8 cellular contexts compared by ENCODE assay signal in the genomic region with DNA sequence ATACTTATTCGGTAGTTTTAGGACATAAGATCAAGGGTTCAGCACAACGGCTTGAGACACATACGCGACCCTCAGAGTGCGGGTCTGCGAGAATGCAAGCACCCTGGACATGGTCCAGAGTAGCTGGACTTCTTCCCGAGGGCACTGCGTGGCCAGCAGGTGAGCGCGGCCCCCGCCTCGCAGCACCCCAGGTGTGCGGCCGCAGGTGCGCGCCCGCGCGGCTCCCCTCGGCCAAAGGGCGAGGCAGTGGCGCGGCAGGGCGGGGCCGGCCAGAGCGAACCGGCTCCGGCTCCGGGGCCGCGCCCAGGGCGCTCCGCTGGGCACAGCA. TPM values are rescaled to one million over a fixed set of nuclear protein-coding genes. Genes with fewer than 3 reads are reported as not detected.
A peak's percentile ranks its signal among the peaks of the same experiment; 100 is the strongest.
DNase-seq lines count a peak whose midpoint lies in the region; ATAC-seq and TF ChIP-seq lines count a peak whose summit lies in the region.

No MANE protein-coding gene starts in this region.

- H3K9me3 ChIP-seq in right atrium auricular region: no peaks in the 10 kb centered on the region
- no peaks in the 10 kb centered on the region for H3K9me3 ChIP-seq in mesodermal cell (ENCODE audit: control insufficient read depth, low read length)

- no peaks in the 10 kb centered on the region for H3K36me3 Mint-ChIP-seq in brain

- peaks cover 0 to 20% of the 10 kb centered on the region in 2 donors for H3K4me1 ChIP-seq in right atrium auricular region
- peaks cover 2% of the 10 kb centered on the region for H3K4me1 ChIP-seq in mesodermal cell (ENCODE audit: control insufficient read depth, insufficient read depth, low read length, poor library complexity, severe bottlenecking)

- CTCF ChIA-PET in GM10248 (lab: Yijun Ruan, JAX): interaction anchor here (1.1 kb wide), 1 partner anchor 356 kb away, joined by 8 read pairs; a partner anchor contains a TSS

- H3K27ac ChIP-seq in right atrium auricular region (peak overlapping the region; percentile 79 to 86), mesodermal cell (ENCODE audit: low read depth, low read length, severe bottlenecking) (no peak overlapping the region)

- H3K27me3 ChIP-seq in right atrium auricular region: no peaks in the 10 kb centered on the region

- peak overlapping the region; percentile 76 to 95 (median 81) for H3K4me3 Mint-ChIP-seq in brain

- DNase-seq in right atrium auricular region (ENCODE audit: low spot score) (no peak), left cardiac atrium (no peak), GM10248 (ENCODE audit: extremely low spot score) (no peak)
- DNase-seq in stimulated activated CD4-positive, alpha-beta T cell treated with anti-CD3 and anti-CD28 coated beads, Interleukin-1b, Interleukin-23, amount 100 ng/mL, for 48 hours: no peak

- POLR2A ChIA-PET in GM10248 (lab: Yijun Ruan, JAX): no interaction called here

- ATAC-seq in left cardiac atrium: no peak
- no peak for ATAC-seq in HG03280 (IDR thresholded peaks at IDR 0.05; ENCODE audit: unreplicated experiment)
- ATAC-seq in HG02981 (IDR thresholded peaks at IDR 0.05; ENCODE audit: unreplicated experiment): no peak

- TF ChIP-seq CTCF in right atrium auricular region (IDR thresholded peaks at IDR 0.05): no peak
- no peak for TF ChIP-seq CTCF in brain (conservative IDR thresholded peaks at IDR 0.05)
- TF ChIP-seq CTCF in GM10248 (IDR thresholded peaks at IDR 0.05; ENCODE audit: control extremely low read depth, extremely low read depth, low read depth, missing control alignments): no peak

- H3K27ac Mint-ChIP-seq in brain: peak overlapping the region in 2 of 5 experiments; percentile 24 to 27

- no peaks in the 10 kb centered on the region for H3K36me3 ChIP-seq in right atrium auricular region
- no peaks in the 10 kb centered on the region for H3K36me3 ChIP-seq in mesodermal cell (ENCODE audit: control insufficient read depth, insufficient read depth, low read length)

- H3K9me3 Mint-ChIP-seq in brain: peaks cover 0 to 3% (median 0%) of the 10 kb centered on the region in 5 experiments

- H3K4me3 ChIP-seq in right atrium auricular region: peak overlapping the region; percentile 85 to 87
- peak overlapping the region; percentile 62 for H3K4me3 ChIP-seq in mesodermal cell (ENCODE audit: extremely low read depth, insufficient read depth, low read length, poor library complexity, severe bottlenecking)

- peaks cover 21% of the 10 kb centered on the region for H3K4me1 Mint-ChIP-seq in brain

- peaks cover 26% of the 10 kb centered on the region for H3K27me3 Mint-ChIP-seq in brain

- WGBS in mesodermal cell (ENCODE audit: insufficient coverage in 2 of 2), 2 experiments: 0 to 1% methylated on average over 7 to 33 of the region's 33 CpGs

- intact Hi-C loops in left cardiac atrium (cut with DNase I): no loop called here

RNA-seq across cellular contexts. Expression of a gene that starts 0.3 kb away (rescaled TPM):
- total RNA-seq in right atrium auricular region (10 to 100 TPM; 13.5 to 16.2 TPM), left cardiac atrium (10 to 100 TPM; 15.9 to 16.0 TPM)
- 1.6 TPM for polyA plus RNA-seq in brain (ENCODE audit: insufficient read depth, low read depth, low replicate concordance)
- 4.5 TPM for polyA plus RNA-seq in mesodermal cell (2013, experiment 1 of 2)
- polyA plus RNA-seq in mesodermal cell (2013, experiment 2 of 2): 3.6 TPM
